ENCODE assay signal across 1 cellular context in the genomic region with DNA sequence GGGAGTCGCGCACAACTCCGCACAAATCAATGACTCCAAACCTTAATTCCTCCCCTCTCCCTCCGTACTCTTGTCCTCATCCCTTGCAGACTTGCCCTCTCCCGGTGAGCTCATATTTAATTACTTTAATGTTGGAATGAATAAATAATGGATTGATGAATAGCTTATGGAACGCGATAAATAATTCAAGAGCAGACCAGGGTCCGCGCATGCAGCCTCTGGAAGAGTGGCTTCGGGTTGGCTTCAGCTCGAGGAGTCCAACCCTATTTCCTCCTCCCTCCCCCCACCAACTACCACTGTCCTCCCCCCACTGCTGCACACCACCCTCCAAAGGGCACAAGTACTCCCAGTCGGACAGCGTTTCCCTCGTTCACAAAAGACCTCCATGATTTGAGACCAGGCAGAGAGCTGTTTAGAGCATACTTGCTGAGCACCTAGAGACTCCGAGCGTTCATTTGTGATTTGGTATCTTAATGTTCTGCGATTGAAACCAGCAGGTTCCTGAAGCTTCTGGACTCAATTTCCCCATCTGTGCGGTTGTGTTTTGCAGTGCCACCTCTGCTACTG.
TF ChIP-seq lines count a peak whose summit lies in the region.

No MANE protein-coding gene starts in this region.

TF ChIP-seq in H1, 55 proteins besides CTCF, POLR2A, EP300 and RAD21 (continued from another document):
- TF ChIP-seq SIN3A (conservative IDR thresholded peaks at IDR 0.05 in 1 of 2, IDR thresholded peaks at IDR 0.05 in 1 of 2; ENCODE audit: low read depth in 1 of 2, low read length in 2 of 2), result no peak
- TF ChIP-seq TCF12 (IDR thresholded peaks at IDR 0.05; ENCODE audit: low read depth, low read length), result 0 out of 2 replicates have a peak, but pooled peaks have one; percentile 26
- TF ChIP-seq KDM5A (IDR thresholded peaks at IDR 0.05; ENCODE audit: low read length), result no peak
- TF ChIP-seq MAFK (IDR thresholded peaks at IDR 0.05; ENCODE audit: low read depth, low read length), result no peak
- peak; percentile 23 for TF ChIP-seq SUZ12 (IDR thresholded peaks at IDR 0.05; ENCODE audit: low read length)
- TF ChIP-seq GTF2F1 (IDR thresholded peaks at IDR 0.05; ENCODE audit: borderline replicate concordance, low read depth, low read length), result no peak
- TF ChIP-seq KDM1A (IDR thresholded peaks at IDR 0.05; ENCODE audit: borderline replicate concordance, low read length), result no peak
- TF ChIP-seq YY1 (IDR thresholded peaks at IDR 0.05; ENCODE audit: low read depth, low read length), result no peak
- TF ChIP-seq, protein P1, sequence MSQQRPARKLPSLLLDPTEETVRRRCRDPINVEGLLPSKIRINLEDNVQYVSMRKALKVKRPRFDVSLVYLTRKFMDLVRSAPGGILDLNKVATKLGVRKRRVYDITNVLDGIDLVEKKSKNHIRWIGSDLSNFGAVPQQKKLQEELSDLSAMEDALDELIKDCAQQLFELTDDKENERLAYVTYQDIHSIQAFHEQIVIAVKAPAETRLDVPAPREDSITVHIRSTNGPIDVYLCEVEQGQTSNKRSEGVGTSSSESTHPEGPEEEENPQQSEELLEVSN (IDR thresholded peaks at IDR 0.05), result no peak
- no peak for TF ChIP-seq POU5F1 (IDR thresholded peaks at IDR 0.05; ENCODE audit: low read depth, low read length)
- TF ChIP-seq HDAC2 (IDR thresholded peaks at IDR 0.05; ENCODE audit: borderline replicate concordance in 1 of 2, low read depth in 2 of 2, low read length in 2 of 2), result no peak; a peak in 1 of 4 replicates
- TF ChIP-seq CEBPB (IDR thresholded peaks at IDR 0.05; ENCODE audit: low read depth, low read length), result no peak
- TF ChIP-seq RBBP5 (IDR thresholded peaks at IDR 0.05; ENCODE audit: borderline replicate concordance, low read depth, low read length), result 0 out of 2 replicates have a peak, but pooled peaks have one; percentile 25
- TF ChIP-seq NRF1 (IDR thresholded peaks at IDR 0.05; ENCODE audit: low read depth, low read length), result no peak
- TF ChIP-seq ASH2L (IDR thresholded peaks at IDR 0.05; ENCODE audit: low read length), result peak; percentile 76
